In the genomic region with DNA sequence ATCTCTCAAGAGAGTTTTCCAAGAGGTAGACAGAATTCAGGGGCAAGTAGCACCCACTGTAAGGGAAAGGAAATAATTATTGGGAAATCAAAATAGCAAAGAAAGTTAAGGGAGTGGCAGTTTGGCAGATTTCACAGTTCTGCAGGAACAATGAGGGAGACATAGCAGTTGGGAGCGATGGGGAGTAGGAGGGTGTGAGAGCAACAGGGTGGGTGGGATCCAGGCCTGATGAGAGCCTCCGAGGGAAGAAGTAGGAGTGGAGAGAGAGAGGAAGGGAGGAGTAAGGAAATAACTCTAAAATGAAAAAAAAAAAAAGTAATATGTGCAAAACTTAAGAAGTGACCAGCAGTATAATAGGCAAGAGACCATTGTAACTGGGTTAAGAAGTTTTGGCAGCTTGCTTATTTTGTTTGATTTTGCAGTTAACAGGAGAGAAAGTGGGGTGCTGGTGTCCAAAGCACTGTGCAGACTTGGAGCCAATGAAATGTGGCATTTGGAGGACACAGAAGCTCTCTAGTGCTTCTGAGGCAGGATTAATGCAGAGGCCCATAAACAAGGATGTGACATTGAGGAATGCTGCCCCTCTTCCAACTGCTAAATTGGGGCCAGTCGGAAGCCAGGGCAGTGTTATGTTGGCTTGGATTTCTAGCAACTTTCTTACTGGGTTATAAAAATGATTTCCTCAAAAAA, we compare ENCODE assay signal across 1 cellular context.
TF ChIP-seq lines count a peak whose summit lies in the region.

No MANE protein-coding gene starts in this region.

TF ChIP-seq in HEK293, 187 proteins besides CTCF, POLR2A, EP300 and RAD21 (continued from another document):
- TF ChIP-seq, protein P1, sequence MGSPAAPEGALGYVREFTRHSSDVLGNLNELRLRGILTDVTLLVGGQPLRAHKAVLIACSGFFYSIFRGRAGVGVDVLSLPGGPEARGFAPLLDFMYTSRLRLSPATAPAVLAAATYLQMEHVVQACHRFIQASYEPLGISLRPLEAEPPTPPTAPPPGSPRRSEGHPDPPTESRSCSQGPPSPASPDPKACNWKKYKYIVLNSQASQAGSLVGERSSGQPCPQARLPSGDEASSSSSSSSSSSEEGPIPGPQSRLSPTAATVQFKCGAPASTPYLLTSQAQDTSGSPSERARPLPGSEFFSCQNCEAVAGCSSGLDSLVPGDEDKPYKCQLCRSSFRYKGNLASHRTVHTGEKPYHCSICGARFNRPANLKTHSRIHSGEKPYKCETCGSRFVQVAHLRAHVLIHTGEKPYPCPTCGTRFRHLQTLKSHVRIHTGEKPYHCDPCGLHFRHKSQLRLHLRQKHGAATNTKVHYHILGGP (tag by site-specific recombination; IDR thresholded peaks at IDR 0.05), result no peak
- TF ChIP-seq ZEB2 (tag by site-specific recombination; IDR thresholded peaks at IDR 0.05), result no peak
